In the genomic region with DNA sequence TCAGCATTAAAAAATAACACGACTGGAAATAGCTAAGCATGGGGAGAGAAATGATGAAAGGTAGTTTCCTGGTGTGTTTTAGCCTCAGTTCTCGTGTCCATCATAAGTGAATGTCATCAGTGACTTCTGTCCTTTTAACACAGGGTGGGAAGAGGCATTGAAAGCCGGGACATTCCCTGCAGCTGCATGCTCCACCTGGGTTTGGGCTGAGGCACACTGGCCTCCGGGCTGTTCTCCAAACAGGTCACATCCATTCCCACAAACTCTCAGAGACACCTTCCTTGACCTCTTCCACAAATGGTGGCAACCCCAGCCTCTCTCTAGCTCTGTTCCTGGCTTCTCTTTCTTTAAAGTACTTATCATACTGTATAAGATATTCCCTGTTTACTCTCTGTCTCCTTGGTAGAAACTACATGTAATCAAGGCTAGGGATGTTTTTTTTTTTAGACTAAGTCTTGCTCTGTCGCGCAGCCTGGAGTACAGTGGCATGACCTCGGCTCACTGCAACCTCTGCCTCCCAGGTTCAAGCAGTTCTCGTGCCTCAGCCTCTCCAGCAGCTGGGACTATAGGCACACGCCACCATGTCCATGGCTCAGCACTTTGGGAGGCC, we compare ENCODE assay signal across 20 cellular contexts.
"Had no signal": no experiment of that assay in that cellular context is flagged by ENCODE, and none has a peak within 500 bp of the region (broad histone marks: within the 10 kb centered on the region; RNA-seq: fewer than 3 reads in every experiment).

No MANE protein-coding gene starts in this region.

- H3K4me3 ChIP-seq: sigmoid colon, smooth muscle cell, thoracic aorta, upper lobe of left lung had no signal

- H3K27ac Mint-ChIP-seq: activated CD4-positive, alpha-beta T cell treated with anti-CD3 and anti-CD28 coated beads, Interleukin-2, amount 10 ng/mL, durations not matched to agents 7 days and 5 days; activated CD8-positive, alpha-beta memory T cell treated with anti-CD3 and anti-CD28 coated beads, Interleukin-2, amount 10 ng/mL, durations not matched to agents 7 days and 5 days; activated CD8-positive, alpha-beta T cell treated with anti-CD3 and anti-CD28 coated beads for 36 hours; activated naive CD4-positive, alpha-beta T cell treated with anti-CD3 and anti-CD28 coated beads, Interleukin-2, amount 10 ng/mL, durations not matched to agents 7 days and 5 days; dendritic cell treated with granulocyte-macrophage colony-stimulating factor and Interleukin-4, amounts not matched to agents 40 ng/mL and 50 ng/mL, for 4 days; nephron; stimulated activated naive B cell treated with anti-CD40 and anti-IgM and Interleukin-4, amounts not matched to agents 10 μg/mL and 1 μg/mL and 100 μg/mL, for 72 hours had no signal

- H3K9me3 ChIP-seq: sigmoid colon, thoracic aorta, upper lobe of left lung had no signal

- H3K4me3 Mint-ChIP-seq: activated CD4-positive, alpha-beta T cell treated with anti-CD3 and anti-CD28 coated beads, Interleukin-2, amount 10 ng/mL, durations not matched to agents 7 days and 5 days; activated CD8-positive, alpha-beta memory T cell treated with anti-CD3 and anti-CD28 coated beads, Interleukin-2, amount 10 ng/mL, durations not matched to agents 7 days and 5 days; activated CD8-positive, alpha-beta T cell treated with anti-CD3 and anti-CD28 coated beads for 36 hours; activated naive CD4-positive, alpha-beta T cell treated with anti-CD3 and anti-CD28 coated beads, Interleukin-2, amount 10 ng/mL, durations not matched to agents 7 days and 5 days; dendritic cell treated with granulocyte-macrophage colony-stimulating factor and Interleukin-4, amounts not matched to agents 40 ng/mL and 50 ng/mL, for 4 days; nephron; stimulated activated naive B cell treated with anti-CD40 and anti-IgM and Interleukin-4, amounts not matched to agents 10 μg/mL and 1 μg/mL and 100 μg/mL, for 72 hours had no signal

- H3K9me3 Mint-ChIP-seq: activated CD4-positive, alpha-beta T cell treated with anti-CD3 and anti-CD28 coated beads, Interleukin-2, amount 10 ng/mL, durations not matched to agents 7 days and 5 days; activated CD8-positive, alpha-beta T cell treated with anti-CD3 and anti-CD28 coated beads for 36 hours; activated naive CD4-positive, alpha-beta T cell treated with anti-CD3 and anti-CD28 coated beads, Interleukin-2, amount 10 ng/mL, durations not matched to agents 7 days and 5 days; dendritic cell treated with granulocyte-macrophage colony-stimulating factor and Interleukin-4, amounts not matched to agents 40 ng/mL and 50 ng/mL, for 4 days; nephron had no signal

- H3K27me3 Mint-ChIP-seq: activated CD4-positive, alpha-beta T cell treated with anti-CD3 and anti-CD28 coated beads, Interleukin-2, amount 10 ng/mL, durations not matched to agents 7 days and 5 days; activated CD8-positive, alpha-beta memory T cell treated with anti-CD3 and anti-CD28 coated beads, Interleukin-2, amount 10 ng/mL, durations not matched to agents 7 days and 5 days; activated CD8-positive, alpha-beta T cell treated with anti-CD3 and anti-CD28 coated beads for 36 hours; activated naive CD4-positive, alpha-beta T cell treated with anti-CD3 and anti-CD28 coated beads, Interleukin-2, amount 10 ng/mL, durations not matched to agents 7 days and 5 days; dendritic cell treated with granulocyte-macrophage colony-stimulating factor and Interleukin-4, amounts not matched to agents 40 ng/mL and 50 ng/mL, for 4 days had no signal

- H3K27me3 ChIP-seq: sigmoid colon, upper lobe of left lung had no signal

- H3K27ac ChIP-seq: sigmoid colon, thoracic aorta, upper lobe of left lung had no signal

- H3K4me1 ChIP-seq: sigmoid colon, upper lobe of left lung had no signal

- H3K4me1 Mint-ChIP-seq: activated CD4-positive, alpha-beta T cell treated with anti-CD3 and anti-CD28 coated beads, Interleukin-2, amount 10 ng/mL, durations not matched to agents 7 days and 5 days; activated CD8-positive, alpha-beta memory T cell treated with anti-CD3 and anti-CD28 coated beads, Interleukin-2, amount 10 ng/mL, durations not matched to agents 7 days and 5 days; activated naive CD4-positive, alpha-beta T cell treated with anti-CD3 and anti-CD28 coated beads, Interleukin-2, amount 10 ng/mL, durations not matched to agents 7 days and 5 days; stimulated activated naive B cell treated with anti-CD40 and anti-IgM and Interleukin-4, amounts not matched to agents 10 μg/mL and 1 μg/mL and 100 μg/mL, for 72 hours had no signal

- H3K36me3 ChIP-seq: sigmoid colon, thoracic aorta, upper lobe of left lung had no signal

- H3K36me3 Mint-ChIP-seq: activated CD8-positive, alpha-beta memory T cell treated with anti-CD3 and anti-CD28 coated beads, Interleukin-2, amount 10 ng/mL, durations not matched to agents 7 days and 5 days; activated naive CD4-positive, alpha-beta T cell treated with anti-CD3 and anti-CD28 coated beads, Interleukin-2, amount 10 ng/mL, durations not matched to agents 7 days and 5 days; stimulated activated naive B cell treated with anti-CD40 and anti-IgM and Interleukin-4, amounts not matched to agents 10 μg/mL and 1 μg/mL and 100 μg/mL, for 72 hours had no signal

- ATAC-seq: activated CD4-positive, CD25-positive, alpha-beta regulatory T cell treated with anti-CD3 and anti-CD28 coated beads, Interleukin-2, amount 50 U/mL, for 24 hours; activated CD8-positive, alpha-beta memory T cell treated with anti-CD3 and anti-CD28 coated beads, Interleukin-2, amount 10 ng/mL, durations not matched to agents 7 days and 5 days; activated CD8-positive, alpha-beta T cell treated with anti-CD3 and anti-CD28 coated beads for 36 hours; stimulated activated naive B cell treated with anti-CD40 and anti-IgM and Interleukin-4, amounts not matched to agents 10 μg/mL and 1 μg/mL and 100 μg/mL, for 72 hours had no signal

- DNase-seq: activated CD4-positive, alpha-beta T cell treated with anti-CD3 and anti-CD28 coated beads, Interleukin-2, amount 10 ng/mL, durations not matched to agents 7 days and 5 days; activated CD8-positive, alpha-beta memory T cell treated with anti-CD3 and anti-CD28 coated beads, Interleukin-2, amount 10 ng/mL, durations not matched to agents 7 days and 5 days; activated CD8-positive, alpha-beta T cell treated with anti-CD3 and anti-CD28 coated beads for 36 hours; activated effector memory CD4-positive, alpha-beta T cell treated with anti-CD3 and anti-CD28 coated beads, Interleukin-2, amount 50 U/mL, for 16 hours; activated naive CD4-positive, alpha-beta T cell treated with anti-CD3 and anti-CD28 coated beads, Interleukin-2, amount 10 ng/mL, durations not matched to agents 7 days and 5 days; activated T-cell treated with anti-CD3 and anti-CD28 coated beads for 4 hours; amygdala; effector CD4-positive, alpha-beta T cell; foreskin melanocyte; kidney glomerular epithelial cell; sigmoid colon; stimulated activated CD4-positive, alpha-beta T cell treated with anti-CD3 and anti-CD28 coated beads, Interleukin-2, amount 100 ng/mL, for 48 hours; stimulated activated CD8-positive, alpha-beta memory T cell treated with anti-CD3 and anti-CD28 coated beads, Interleukin-4, amount 100 ng/mL, for 48 hours; stimulated activated naive B cell treated with anti-CD40 and anti-IgM and Interleukin-4, amounts not matched to agents 10 μg/mL and 1 μg/mL and 100 μg/mL, for 72 hours; upper lobe of left lung had no signal
